10 cellular contexts compared by ENCODE assay signal in the genomic region with DNA sequence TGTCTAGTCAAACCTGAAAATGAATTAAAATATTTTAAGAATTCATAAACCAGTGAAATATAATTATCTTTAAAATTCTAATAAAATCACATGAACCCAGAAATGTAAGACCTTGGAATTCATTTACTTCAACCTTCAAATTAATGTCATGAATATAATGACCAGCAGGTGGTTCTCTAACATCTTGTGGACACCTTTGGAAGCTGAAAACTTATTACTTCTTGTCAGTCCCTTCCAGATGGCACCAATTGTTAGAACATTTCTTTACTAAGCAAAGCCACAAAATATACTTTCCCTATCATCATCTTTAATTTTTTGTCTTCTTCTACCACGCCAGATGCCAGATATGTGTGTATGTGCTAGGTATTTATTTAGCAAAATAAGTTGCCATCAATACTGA.
DNase-seq lines count a peak whose midpoint lies in the region; ATAC-seq and TF ChIP-seq lines count a peak whose summit lies in the region.
"Had no signal": no experiment of that assay in that cellular context is flagged by ENCODE, and none has a peak within 500 bp of the region (broad histone marks: within the 10 kb centered on the region; RNA-seq: fewer than 3 reads in every experiment).

No MANE protein-coding gene starts in this region.

- no peaks in the 10 kb centered on the region for H3K27me3 ChIP-seq in colonic mucosa
- no peaks in the 10 kb centered on the region for H3K27me3 ChIP-seq in osteoblast (ENCODE audit: insufficient read depth, low read length)
- H3K27me3 ChIP-seq in HAP-1 (ENCODE audit: low read depth) = no peaks in the 10 kb centered on the region; the same call in 1 of the 2 replicates

- H3K27me3 Mint-ChIP-seq in activated naive CD8-positive, alpha-beta T cell treated with anti-CD3 and anti-CD28 coated beads, Interleukin-2, amount 50 U/mL, for 24 hours = peaks cover 4% of the 10 kb centered on the region

- H3K9me3 Mint-ChIP-seq in activated naive CD8-positive, alpha-beta T cell treated with anti-CD3 and anti-CD28 coated beads, Interleukin-2, amount 50 U/mL, for 24 hours = no peaks in the 10 kb centered on the region

- H3K36me3 Mint-ChIP-seq in activated naive CD8-positive, alpha-beta T cell treated with anti-CD3 and anti-CD28 coated beads, Interleukin-2, amount 50 U/mL, for 24 hours (ENCODE audit: low read depth) = no peaks in the 10 kb centered on the region

- H3K36me3 ChIP-seq in colonic mucosa (no peaks in the 10 kb centered on the region), osteoblast (ENCODE audit: insufficient read depth, low read length) (no peaks in the 10 kb centered on the region), HAP-1 (replicated peaks) (no peaks in the 10 kb centered on the region)
- H3K36me3 ChIP-seq: WERI-Rb-1 had no signal

- no peaks in the 10 kb centered on the region for H3K4me1 ChIP-seq in colonic mucosa
- H3K4me1 ChIP-seq in osteoblast (ENCODE audit: insufficient read depth, low read length) = no peaks in the 10 kb centered on the region
- no peaks in the 10 kb centered on the region for H3K4me1 ChIP-seq in HAP-1

- H3K9me3 ChIP-seq in colonic mucosa = no peaks in the 10 kb centered on the region
- no peaks in the 10 kb centered on the region for H3K9me3 ChIP-seq in osteoblast (ENCODE audit: low read depth, low read length)
- H3K9me3 ChIP-seq in HAP-1 = no peaks in the 10 kb centered on the region

- H2AFZ ChIP-seq in osteoblast (ENCODE audit: low read length) = no peak overlapping the region

- no peaks in the 10 kb centered on the region for H3K79me2 ChIP-seq in osteoblast (ENCODE audit: insufficient read depth, low read length)

- no peak overlapping the region for H3K4me3 Mint-ChIP-seq in activated naive CD8-positive, alpha-beta T cell treated with anti-CD3 and anti-CD28 coated beads, Interleukin-2, amount 50 U/mL, for 24 hours

- no peak overlapping the region for H3K4me2 ChIP-seq in osteoblast (ENCODE audit: insufficient read depth, low read length)

- H3K27ac ChIP-seq in colonic mucosa (no peak overlapping the region), osteoblast (ENCODE audit: low read depth, low read length) (no peak overlapping the region)
- H3K27ac ChIP-seq: WERI-Rb-1 had no signal

- TF ChIP-seq CTCF in colonic mucosa (IDR thresholded peaks at IDR 0.05) = peak; percentile 25
- TF ChIP-seq CTCF in osteoblast (IDR thresholded peaks at IDR 0.05; ENCODE audit: extremely low read depth, low read depth, low read length) = peak; percentile 18
- TF ChIP-seq CTCF in GM13976 (IDR thresholded peaks at IDR 0.05; ENCODE audit: borderline replicate concordance, control extremely low read depth, extremely low read depth, insufficient read depth, missing control alignments) = no peak

- no peak overlapping the region for H3K27ac Mint-ChIP-seq in activated naive CD8-positive, alpha-beta T cell treated with anti-CD3 and anti-CD28 coated beads, Interleukin-2, amount 50 U/mL, for 24 hours

- H3K4me3 ChIP-seq in colonic mucosa = no peak overlapping the region
- no peak overlapping the region for H3K4me3 ChIP-seq in osteoblast (ENCODE audit: insufficient read depth, low read length)
- no peak overlapping the region for H3K4me3 ChIP-seq in HAP-1

- ATAC-seq in activated naive CD8-positive, alpha-beta T cell treated with anti-CD3 and anti-CD28 coated beads, Interleukin-2, amount 50 U/mL, for 24 hours = no peak
- ATAC-seq: stimulated activated naive CD8-positive, alpha-beta T cell treated with anti-CD3 and anti-CD28 coated beads, Interleukin-15, Interleukin-2, amounts not matched to agents 100 U/mL and 50 U/mL, for 24 hours had no signal

- in situ Hi-C loops in KBM-7 (cut with MboI; ENCODE audit: low pct_unique_long_range_greater_than_20kb, low sequenced_read_pairs) (loop anchor here (25.0 kb wide), 1 partner anchor 454 kb away; no protein-coding TSS in a partner anchor), GM13976 (cut with MboI; ENCODE audit: low sequenced_read_pairs, unreplicated experiment) (no loop called here), HAP-1 (cut with MboI; ENCODE audit: low sequenced_read_pairs) (no loop called here)

- DNase-seq in DMS 273 treated with DMSO at 0.1 percent for 48 hours (lab: John Stamatoyannopoulos, UW) = peak; percentile 4
- DNase-seq in KBM-7 = peak; percentile 39
- DNase-seq in colonic mucosa = no peak
- DNase-seq in osteoblast (ENCODE audit: insufficient read length, low spot score, missing footprints) = peak; percentile 5
- no peak for DNase-seq in NCI-H2171 (lab: John Stamatoyannopoulos, UW)
- no peak for DNase-seq in GM13976 (ENCODE audit: low spot score)
- no peak for DNase-seq in HAP-1 (ENCODE audit: low spot score in 2 of 2)
- no peak for DNase-seq in activated naive CD8-positive, alpha-beta T cell treated with anti-CD3 and anti-CD28 coated beads, Interleukin-2, amount 50 U/mL, for 24 hours
- DNase-seq: stimulated activated naive CD8-positive, alpha-beta T cell treated with anti-CD3 and anti-CD28 coated beads, Interleukin-15, Interleukin-2, amounts not matched to agents 100 U/mL and 50 U/mL, for 24 hours; WERI-Rb-1 had no signal

- intact Hi-C loops in colonic mucosa (cut with DNase I) = no loop called here

- H4K20me1 ChIP-seq in osteoblast (ENCODE audit: insufficient read depth, low read length) = no peaks in the 10 kb centered on the region

- H3K4me1 Mint-ChIP-seq in activated naive CD8-positive, alpha-beta T cell treated with anti-CD3 and anti-CD28 coated beads, Interleukin-2, amount 50 U/mL, for 24 hours = peaks cover 15% of the 10 kb centered on the region

- no peak overlapping the region for H3K9ac ChIP-seq in colonic mucosa (ENCODE audit: low read depth in 2 of 2, low read length in 2 of 2)

Comparison
In these comparisons a context has a peak if more than half of its experiments do, and no peak if none do; other contexts are left out.
1. DNase-seq: peak in DMS 273 treated with DMSO at 0.1 percent for 48 hours (single experiment), KBM-7 (single experiment) and osteoblast (single experiment); none in colonic mucosa (single experiment), NCI-H2171 (single experiment), GM13976 (single experiment), HAP-1 (0 of 2) and activated naive CD8-positive, alpha-beta T cell treated with anti-CD3 and anti-CD28 coated beads, Interleukin-2, amount 50 U/mL, for 24 hours (single experiment).